ENCODE assay signal across 16 cellular contexts in genomic region chr10:107740962-107741690, GRCh38.
A peak's percentile ranks its signal among the peaks of the same experiment; 100 is the strongest.
DNase-seq lines count a peak whose midpoint lies in the region; ATAC-seq and TF ChIP-seq lines count a peak whose summit lies in the region.
"Had no signal": no experiment of that assay in that cellular context is flagged by ENCODE, and none has a peak within 500 bp of the region (broad histone marks: within the 10 kb centered on the region; RNA-seq: fewer than 3 reads in every experiment).

No MANE protein-coding gene starts in this region.

- no peaks in the 10 kb centered on the region for H3K36me3 ChIP-seq in SK-N-SH (replicated peaks in 1 of 2; ENCODE audit: control insufficient read depth in 1 of 2, insufficient read depth in 2 of 2, low read length in 1 of 2)
- H3K36me3 ChIP-seq: heart left ventricle had no signal

- no peak overlapping the region for H3K4me3 Mint-ChIP-seq in effector memory CD8-positive, alpha-beta T cell
- H3K4me3 Mint-ChIP-seq: activated CD4-positive, alpha-beta memory T cell treated with anti-CD3 and anti-CD28 coated beads for 36 hours had no signal

- no peaks in the 10 kb centered on the region for H3K27me3 Mint-ChIP-seq in effector memory CD8-positive, alpha-beta T cell
- H3K27me3 Mint-ChIP-seq: activated CD4-positive, alpha-beta memory T cell treated with anti-CD3 and anti-CD28 coated beads for 36 hours had no signal

- no peaks in the 10 kb centered on the region for H3F3A ChIP-seq in SK-N-SH (replicated peaks; ENCODE audit: insufficient read depth)

- H3K27me3 ChIP-seq in SK-N-SH (ENCODE audit: insufficient read depth) = no peaks in the 10 kb centered on the region
- H3K27me3 ChIP-seq: heart left ventricle had no signal

- no peak for TF ChIP-seq RAD21 in SK-N-SH (IDR thresholded peaks at IDR 0.05; ENCODE audit: low read length)

- H3K9ac ChIP-seq in SK-N-SH = peak overlapping the region; percentile 57

- CTCF ChIA-PET in SK-N-SH (lab: Yijun Ruan, JAX) = no interaction called here

- DNase-seq in AML-193 (lab: John Stamatoyannopoulos, UW) = peak; percentile 7 to 30
- peak; percentile 49 for DNase-seq in HS-5 (ENCODE audit: low read depth)
- no peak for DNase-seq in SK-N-SH
- DNase-seq in fibroblast of the aortic adventitia (ENCODE audit: low read depth) = peak; percentile 63
- DNase-seq in effector memory CD8-positive, alpha-beta T cell = no peak
- DNase-seq: activated CD4-positive, alpha-beta memory T cell treated with anti-CD3 and anti-CD28 coated beads for 36 hours; activated effector memory CD4-positive, alpha-beta T cell treated with Interleukin-2 at 50 U/mL for 16 hours; effector memory CD4-positive, alpha-beta T cell; heart left ventricle; NCI-H146; NCI-H524; stimulated activated CD4-positive, alpha-beta T cell treated with anti-CD3 and anti-CD28 coated beads, Interleukin-15, amount 100 ng/mL, for 24 hours had no signal

- TF ChIP-seq CTCF in SK-N-SH (IDR thresholded peaks at IDR 0.05) (no peak), fibroblast of the aortic adventitia (IDR thresholded peaks at IDR 0.05; ENCODE audit: insufficient read depth, low read length) (no peak)

- POLR2A ChIA-PET in SK-N-SH (lab: Yijun Ruan, JAX) = no interaction called here

- H3K9me3 ChIP-seq in SK-N-SH = no peaks in the 10 kb centered on the region

- H4K20me1 ChIP-seq in SK-N-SH (ENCODE audit: insufficient read depth) = no peaks in the 10 kb centered on the region

- 45% methylated on average over 4 of the region's 4 CpGs for WGBS in SK-N-SH (ENCODE audit: low lambda C conversion rate)

- H2AFZ ChIP-seq in SK-N-SH (ENCODE audit: low read depth) = peak overlapping the region; percentile 90

- H3K27ac ChIP-seq in SK-N-SH (ENCODE audit: low read depth in 2 of 2, low read length in 1 of 2) = peak overlapping the region in 1 of 2 experiments; percentile 70; a peak in 2 of 4 replicates
- H3K27ac ChIP-seq: heart left ventricle, RWPE1 had no signal

- H3K4me2 ChIP-seq in SK-N-SH = peak overlapping the region; percentile 65

- no peak overlapping the region for H3K27ac Mint-ChIP-seq in effector memory CD8-positive, alpha-beta T cell
- H3K27ac Mint-ChIP-seq: activated CD4-positive, alpha-beta memory T cell treated with anti-CD3 and anti-CD28 coated beads for 36 hours had no signal

- no peaks in the 10 kb centered on the region for H3K9me2 ChIP-seq in SK-N-SH

- H3K4me3 ChIP-seq in SK-N-SH (ENCODE audit: low read depth in 2 of 2, low read length in 1 of 2) (peak overlapping the region; percentile 2 to 20; a peak in 2 of 4 replicates), fibroblast of the aortic adventitia (ENCODE audit: low read depth, low read length) (no peak overlapping the region)
- H3K4me3 ChIP-seq: heart left ventricle had no signal

- H3K4me1 ChIP-seq in SK-N-SH (ENCODE audit: control insufficient read depth in 1 of 2, insufficient read depth in 2 of 2, low read depth in 1 of 2, low read length in 1 of 2) = peaks cover 0 to 11% of the 10 kb centered on the region in 2 experiments; a peak in 1 of 4 replicates
- H3K4me1 ChIP-seq: heart left ventricle had no signal

- no peak for ATAC-seq in effector memory CD8-positive, alpha-beta T cell (replicated peaks)
- no peak for ATAC-seq in GM18909 (IDR thresholded peaks at IDR 0.05; ENCODE audit: poor library complexity, unreplicated experiment)
- no peak for ATAC-seq in GM19324 (IDR thresholded peaks at IDR 0.05; ENCODE audit: low FRiP score, unreplicated experiment)
- ATAC-seq in HG02678 (IDR thresholded peaks at IDR 0.05; ENCODE audit: unreplicated experiment) = no peak
- ATAC-seq: heart left ventricle had no signal

- peaks cover 10 to 20% of the 10 kb centered on the region in 2 donors for H3K9me3 Mint-ChIP-seq in effector memory CD8-positive, alpha-beta T cell

- no peaks in the 10 kb centered on the region for H3K36me3 Mint-ChIP-seq in effector memory CD8-positive, alpha-beta T cell (ENCODE audit: insufficient read depth)
- H3K36me3 Mint-ChIP-seq: activated CD4-positive, alpha-beta memory T cell treated with anti-CD3 and anti-CD28 coated beads for 36 hours had no signal

- H3K4me1 Mint-ChIP-seq in effector memory CD8-positive, alpha-beta T cell (ENCODE audit: low read depth in 2 of 2) = no peaks in the 10 kb centered on the region

- no peaks in the 10 kb centered on the region for H3K79me2 ChIP-seq in SK-N-SH (ENCODE audit: insufficient read depth)

- no peak for TF ChIP-seq EP300 in SK-N-SH (IDR thresholded peaks at IDR 0.05; ENCODE audit: borderline replicate concordance in 1 of 2, low read depth in 1 of 2, low read length in 1 of 2)

TF ChIP-seq in SK-N-SH, 30 proteins besides CTCF, POLR2A, EP300 and RAD21:
- TF ChIP-seq CHD2 (IDR thresholded peaks at IDR 0.05; ENCODE audit: low read length, partially characterized antibody) (no peak), NRF1 (IDR thresholded peaks at IDR 0.05; ENCODE audit: low read depth, low read length) (no peak), NFIC (IDR thresholded peaks at IDR 0.05; ENCODE audit: borderline replicate concordance) (no peak), POLR2AphosphoS5 (IDR thresholded peaks at IDR 0.05; ENCODE audit: low read depth, low read length) (no peak), ELF1 (IDR thresholded peaks at IDR 0.05) (no peak)
- TF ChIP-seq, protein P1, sequence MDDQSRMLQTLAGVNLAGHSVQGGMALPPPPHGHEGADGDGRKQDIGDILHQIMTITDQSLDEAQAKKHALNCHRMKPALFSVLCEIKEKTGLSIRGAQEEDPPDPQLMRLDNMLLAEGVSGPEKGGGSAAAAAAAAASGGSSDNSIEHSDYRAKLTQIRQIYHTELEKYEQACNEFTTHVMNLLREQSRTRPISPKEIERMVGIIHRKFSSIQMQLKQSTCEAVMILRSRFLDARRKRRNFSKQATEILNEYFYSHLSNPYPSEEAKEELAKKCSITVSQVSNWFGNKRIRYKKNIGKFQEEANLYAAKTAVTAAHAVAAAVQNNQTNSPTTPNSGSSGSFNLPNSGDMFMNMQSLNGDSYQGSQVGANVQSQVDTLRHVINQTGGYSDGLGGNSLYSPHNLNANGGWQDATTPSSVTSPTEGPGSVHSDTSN (IDR thresholded peaks at IDR 0.05) = no peak
- TF ChIP-seq, protein P2, sequence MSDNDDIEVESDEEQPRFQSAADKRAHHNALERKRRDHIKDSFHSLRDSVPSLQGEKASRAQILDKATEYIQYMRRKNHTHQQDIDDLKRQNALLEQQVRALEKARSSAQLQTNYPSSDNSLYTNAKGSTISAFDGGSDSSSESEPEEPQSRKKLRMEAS (IDR thresholded peaks at IDR 0.05; ENCODE audit: low read depth) = no peak

Comparison
In these comparisons a context has a peak if more than half of its experiments do, and no peak if none do; other contexts are left out.
1. DNase-seq: peak in AML-193 (2 of 2), HS-5 (single experiment) and fibroblast of the aortic adventitia (single experiment); none in SK-N-SH (single experiment) and effector memory CD8-positive, alpha-beta T cell (0 of 3).